Comparison of ENCODE assay signal across 36 cellular contexts in the genomic region with DNA sequence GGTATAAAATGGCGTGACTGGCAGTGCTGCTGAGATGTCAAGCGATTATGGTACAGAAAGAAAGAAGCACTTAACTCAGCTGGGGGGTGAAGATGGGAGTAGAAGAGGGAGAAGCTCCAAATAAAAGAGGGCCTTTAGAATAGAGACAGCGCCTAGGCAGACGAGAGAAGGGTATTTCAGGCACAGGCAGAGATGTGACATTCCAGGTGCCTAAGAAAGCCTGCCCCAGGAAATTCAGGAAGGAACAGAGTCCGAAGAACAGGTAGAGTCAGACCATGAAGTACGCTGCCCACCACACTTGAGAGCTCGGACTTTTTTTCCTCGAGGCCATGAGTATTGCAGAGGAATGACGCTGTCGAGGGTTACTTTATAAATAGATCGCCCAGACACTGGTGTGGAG.
"Had no signal": no experiment of that assay in that cellular context is flagged by ENCODE, and none has a peak within 500 bp of the region (broad histone marks: within the 10 kb centered on the region; RNA-seq: fewer than 3 reads in every experiment).

No MANE protein-coding gene starts in this region.

- H3K36me3 Mint-ChIP-seq: activated naive CD4-positive, alpha-beta T cell treated with anti-CD3 and anti-CD28 coated beads, Interleukin-2, amount 10 ng/mL, durations not matched to agents 7 days and 5 days; activated naive CD4-positive, alpha-beta T cell treated with anti-CD3 and anti-CD28 coated beads, Interleukin-2, amount 50 U/mL, for 72 hours; activated naive CD8-positive, alpha-beta T cell treated with anti-CD3 and anti-CD28 coated beads, Interleukin-2, amount 10 ng/mL, durations not matched to agents 7 days and 5 days; brain had no signal

- DNase-seq: activated CD4-positive, alpha-beta memory T cell treated with anti-CD3 and anti-CD28 coated beads, Interleukin-2, amount 10 ng/mL, durations not matched to agents 7 days and 5 days; activated CD4-positive, alpha-beta T cell treated with anti-CD3 and anti-CD28 coated beads for 36 hours; activated CD4-positive, alpha-beta T cell treated with anti-CD3 and anti-CD28 coated beads, Interleukin-2, amount 10 ng/mL, durations not matched to agents 7 days and 5 days; activated CD4-positive, alpha-beta T cell treated with anti-CD3 and anti-CD28 coated beads, Interleukin-2, amount 50 U/mL, for 4 hours; activated CD4-positive, CD25-positive, alpha-beta regulatory T cell; activated CD4-positive, CD25-positive, alpha-beta regulatory T cell treated with anti-CD3 and anti-CD28 coated beads, Interleukin-2, amount 50 U/mL, for 72 hours; activated CD8-positive, alpha-beta memory T cell treated with anti-CD3 and anti-CD28 coated beads, Interleukin-2, amount 50 U/mL, for 48 hours; activated gamma-delta T cell; activated naive CD4-positive, alpha-beta T cell; activated naive CD4-positive, alpha-beta T cell treated with anti-CD3 and anti-CD28 coated beads, Interleukin-2, amount 10 ng/mL, durations not matched to agents 7 days and 5 days; activated naive CD8-positive, alpha-beta T cell treated with anti-CD3 and anti-CD28 coated beads, Interleukin-2, amount 10 ng/mL, durations not matched to agents 7 days and 5 days; activated T-cell treated with anti-CD3 and anti-CD28 coated beads for 4 hours; activated T-cell treated with anti-CD3 and anti-CD28 coated beads, Interleukin-2, amount 50 U/mL, for 24 hours; activated T-cell treated with anti-CD3 and anti-CD28 coated beads, Interleukin-2, amount 50 U/mL, for 72 hours; central memory CD4-positive, alpha-beta T cell; cerebellar nuclear complex; colonic mucosa; dorsolateral prefrontal cortex; effector memory CD4-positive, alpha-beta T cell; endodermal cell; foreskin keratinocyte; gastrocnemius medialis; glutamatergic neuron; heart left ventricle; T-helper 1 cell; T-helper 17 cell; T1000; WERI-Rb-1 had no signal

- H3K4me1 Mint-ChIP-seq: activated CD4-positive, alpha-beta memory T cell treated with anti-CD3 and anti-CD28 coated beads, Interleukin-2, amount 10 ng/mL, durations not matched to agents 7 days and 5 days; activated CD4-positive, alpha-beta T cell treated with anti-CD3 and anti-CD28 coated beads for 36 hours; activated CD4-positive, alpha-beta T cell treated with anti-CD3 and anti-CD28 coated beads, Interleukin-2, amount 10 ng/mL, durations not matched to agents 7 days and 5 days; activated naive CD4-positive, alpha-beta T cell treated with anti-CD3 and anti-CD28 coated beads, Interleukin-2, amount 10 ng/mL, durations not matched to agents 7 days and 5 days; brain; endodermal cell; T-helper 17 cell had no signal

- H3K4me1 ChIP-seq: ascending aorta, breast epithelium, colonic mucosa, esophagus muscularis mucosa, foreskin keratinocyte, gastrocnemius medialis, heart left ventricle had no signal

- H3K27me3 Mint-ChIP-seq: activated CD4-positive, alpha-beta memory T cell treated with anti-CD3 and anti-CD28 coated beads, Interleukin-2, amount 10 ng/mL, durations not matched to agents 7 days and 5 days; activated CD4-positive, alpha-beta T cell treated with anti-CD3 and anti-CD28 coated beads for 36 hours; activated naive CD8-positive, alpha-beta T cell treated with anti-CD3 and anti-CD28 coated beads, Interleukin-2, amount 10 ng/mL, durations not matched to agents 7 days and 5 days; brain; T-helper 17 cell had no signal

- H3K27ac Mint-ChIP-seq: activated CD4-positive, alpha-beta memory T cell treated with anti-CD3 and anti-CD28 coated beads, Interleukin-2, amount 10 ng/mL, durations not matched to agents 7 days and 5 days; activated CD4-positive, alpha-beta T cell treated with anti-CD3 and anti-CD28 coated beads for 36 hours; activated CD4-positive, alpha-beta T cell treated with anti-CD3 and anti-CD28 coated beads, Interleukin-2, amount 10 ng/mL, durations not matched to agents 7 days and 5 days; activated naive CD4-positive, alpha-beta T cell treated with anti-CD3 and anti-CD28 coated beads, Interleukin-2, amount 10 ng/mL, durations not matched to agents 7 days and 5 days; activated naive CD4-positive, alpha-beta T cell treated with anti-CD3 and anti-CD28 coated beads, Interleukin-2, amount 50 U/mL, for 72 hours; activated naive CD8-positive, alpha-beta T cell treated with anti-CD3 and anti-CD28 coated beads, Interleukin-2, amount 10 ng/mL, durations not matched to agents 7 days and 5 days; activated T-cell treated with anti-CD3 and anti-CD28 coated beads, Interleukin-2, amount 50 U/mL, for 24 hours; activated T-cell treated with anti-CD3 and anti-CD28 coated beads, Interleukin-2, amount 50 U/mL, for 72 hours; brain; dendritic cell treated with granulocyte-macrophage colony-stimulating factor and Interleukin-4, amounts not matched to agents 40 ng/mL and 50 ng/mL, for 4 days; endodermal cell; T-helper 17 cell; T-helper 2 cell treated with Interferon-gamma antibody and Interleukin-4, amounts not matched to agents 5 μg/mL and 100 μg/mL, for 36 hours had no signal

- H3K4me3 Mint-ChIP-seq: activated CD4-positive, alpha-beta memory T cell treated with anti-CD3 and anti-CD28 coated beads, Interleukin-2, amount 10 ng/mL, durations not matched to agents 7 days and 5 days; activated CD4-positive, alpha-beta T cell treated with anti-CD3 and anti-CD28 coated beads for 36 hours; activated CD4-positive, alpha-beta T cell treated with anti-CD3 and anti-CD28 coated beads, Interleukin-2, amount 10 ng/mL, durations not matched to agents 7 days and 5 days; activated naive CD4-positive, alpha-beta T cell treated with anti-CD3 and anti-CD28 coated beads, Interleukin-2, amount 10 ng/mL, durations not matched to agents 7 days and 5 days; activated naive CD8-positive, alpha-beta T cell treated with anti-CD3 and anti-CD28 coated beads, Interleukin-2, amount 10 ng/mL, durations not matched to agents 7 days and 5 days; activated T-cell treated with anti-CD3 and anti-CD28 coated beads, Interleukin-2, amount 50 U/mL, for 24 hours; activated T-cell treated with anti-CD3 and anti-CD28 coated beads, Interleukin-2, amount 50 U/mL, for 72 hours; brain; dendritic cell treated with granulocyte-macrophage colony-stimulating factor and Interleukin-4, amounts not matched to agents 40 ng/mL and 50 ng/mL, for 4 days; endodermal cell; T-helper 17 cell; T-helper 2 cell treated with Interferon-gamma antibody and Interleukin-4, amounts not matched to agents 5 μg/mL and 100 μg/mL, for 36 hours had no signal

- H3K27ac ChIP-seq: ascending aorta, breast epithelium, cardiac muscle cell, colonic mucosa, dorsolateral prefrontal cortex, esophagus muscularis mucosa, foreskin keratinocyte, gastrocnemius medialis, heart left ventricle, WERI-Rb-1 had no signal

- H3K27me3 ChIP-seq: ascending aorta, breast epithelium, cardiac muscle cell, colonic mucosa, dorsolateral prefrontal cortex, foreskin keratinocyte, gastrocnemius medialis had no signal

- ATAC-seq: activated CD4-positive, alpha-beta T cell treated with anti-CD3 and anti-CD28 coated beads for 36 hours; activated naive CD4-positive, alpha-beta T cell treated with anti-CD3 and anti-CD28 coated beads, Interleukin-2, amount 50 U/mL, for 72 hours; activated T-cell treated with anti-CD3 and anti-CD28 coated beads, Interleukin-2, amount 50 U/mL, for 72 hours; foreskin keratinocyte; gastrocnemius medialis; heart left ventricle; T-helper 17 cell had no signal

- H3K9me3 Mint-ChIP-seq: activated CD4-positive, alpha-beta memory T cell treated with anti-CD3 and anti-CD28 coated beads, Interleukin-2, amount 10 ng/mL, durations not matched to agents 7 days and 5 days; activated CD4-positive, alpha-beta T cell treated with anti-CD3 and anti-CD28 coated beads, Interleukin-2, amount 10 ng/mL, durations not matched to agents 7 days and 5 days; activated naive CD4-positive, alpha-beta T cell treated with anti-CD3 and anti-CD28 coated beads, Interleukin-2, amount 10 ng/mL, durations not matched to agents 7 days and 5 days; activated T-cell treated with anti-CD3 and anti-CD28 coated beads, Interleukin-2, amount 50 U/mL, for 24 hours; activated T-cell treated with anti-CD3 and anti-CD28 coated beads, Interleukin-2, amount 50 U/mL, for 72 hours; dendritic cell treated with granulocyte-macrophage colony-stimulating factor and Interleukin-4, amounts not matched to agents 40 ng/mL and 50 ng/mL, for 4 days; endodermal cell; T-helper 2 cell treated with Interferon-gamma antibody and Interleukin-4, amounts not matched to agents 5 μg/mL and 100 μg/mL, for 36 hours had no signal

- H3K4me3 ChIP-seq: ascending aorta, breast epithelium, cardiac muscle cell, colonic mucosa, dorsolateral prefrontal cortex, esophagus muscularis mucosa, gastrocnemius medialis, heart left ventricle had no signal

- H3K9me3 ChIP-seq: ascending aorta, breast epithelium, colonic mucosa, esophagus muscularis mucosa, gastrocnemius medialis, heart left ventricle had no signal

- H3K36me3 ChIP-seq: ascending aorta, breast epithelium, cardiac muscle cell, colonic mucosa, esophagus muscularis mucosa, gastrocnemius medialis, heart left ventricle, WERI-Rb-1 had no signal
